In genomic region chr2:73897240-73897583, GRCh38 we compare ENCODE assay signal across 11 cellular contexts. TPM values are rescaled to one million over a fixed set of nuclear protein-coding genes. Genes with fewer than 3 reads are reported as not detected.
DNase-seq lines count a peak whose midpoint lies in the region; ATAC-seq and TF ChIP-seq lines count a peak whose summit lies in the region.
"Had no signal": no experiment of that assay in that cellular context is flagged by ENCODE, and none has a peak within 500 bp of the region (broad histone marks: within the 10 kb centered on the region; RNA-seq: fewer than 3 reads in every experiment).

No MANE protein-coding gene starts in this region.

- no peaks in the 10 kb centered on the region for H3K27me3 Mint-ChIP-seq in activated T-cell treated with anti-CD3 and anti-CD28 coated beads, Interleukin-2, amount 50 U/mL, for 24 hours
- peaks cover 2% of the 10 kb centered on the region for H3K27me3 Mint-ChIP-seq in activated naive CD8-positive, alpha-beta T cell treated with anti-CD3 and anti-CD28 coated beads, Interleukin-2, amount 50 U/mL, for 24 hours
- H3K27me3 Mint-ChIP-seq in type B pancreatic cell, result peaks cover 8% of the 10 kb centered on the region

- peak overlapping the region; percentile 90 for H3K27ac Mint-ChIP-seq in activated T-cell treated with anti-CD3 and anti-CD28 coated beads, Interleukin-2, amount 50 U/mL, for 24 hours
- peak overlapping the region; percentile 89 for H3K27ac Mint-ChIP-seq in activated naive CD8-positive, alpha-beta T cell treated with anti-CD3 and anti-CD28 coated beads, Interleukin-2, amount 50 U/mL, for 24 hours
- H3K27ac Mint-ChIP-seq in type B pancreatic cell, result no peak overlapping the region

- H3K36me3 Mint-ChIP-seq in activated T-cell treated with anti-CD3 and anti-CD28 coated beads, Interleukin-2, amount 50 U/mL, for 24 hours (ENCODE audit: low read depth), result no peaks in the 10 kb centered on the region
- no peaks in the 10 kb centered on the region for H3K36me3 Mint-ChIP-seq in activated naive CD8-positive, alpha-beta T cell treated with anti-CD3 and anti-CD28 coated beads, Interleukin-2, amount 50 U/mL, for 24 hours (ENCODE audit: low read depth)
- H3K36me3 Mint-ChIP-seq in type B pancreatic cell, result no peaks in the 10 kb centered on the region
- H3K36me3 Mint-ChIP-seq: activated naive CD4-positive, alpha-beta T cell treated with anti-CD3 and anti-CD28 coated beads, Interleukin-2, amount 50 U/mL, for 72 hours had no signal

- ATAC-seq in activated naive CD8-positive, alpha-beta T cell treated with anti-CD3 and anti-CD28 coated beads, Interleukin-2, amount 50 U/mL, for 24 hours, result no peak

- peaks cover 33% of the 10 kb centered on the region for H3K4me1 Mint-ChIP-seq in activated T-cell treated with anti-CD3 and anti-CD28 coated beads, Interleukin-2, amount 50 U/mL, for 24 hours (ENCODE audit: low read depth)
- peaks cover 35% of the 10 kb centered on the region for H3K4me1 Mint-ChIP-seq in activated naive CD8-positive, alpha-beta T cell treated with anti-CD3 and anti-CD28 coated beads, Interleukin-2, amount 50 U/mL, for 24 hours
- H3K4me1 Mint-ChIP-seq in type B pancreatic cell (ENCODE audit: unreplicated experiment), result peaks cover 9% of the 10 kb centered on the region

- no peaks in the 10 kb centered on the region for H3K9me3 Mint-ChIP-seq in activated T-cell treated with anti-CD3 and anti-CD28 coated beads, Interleukin-2, amount 50 U/mL, for 24 hours
- no peaks in the 10 kb centered on the region for H3K9me3 Mint-ChIP-seq in activated naive CD8-positive, alpha-beta T cell treated with anti-CD3 and anti-CD28 coated beads, Interleukin-2, amount 50 U/mL, for 24 hours
- no peaks in the 10 kb centered on the region for H3K9me3 Mint-ChIP-seq in type B pancreatic cell
- H3K9me3 Mint-ChIP-seq: activated naive CD4-positive, alpha-beta T cell treated with anti-CD3 and anti-CD28 coated beads, Interleukin-2, amount 50 U/mL, for 72 hours had no signal

- intact Hi-C loops in cardiac septum (cut with DNase I), result no loop called here

- no peak overlapping the region for H3K4me3 Mint-ChIP-seq in activated T-cell treated with anti-CD3 and anti-CD28 coated beads, Interleukin-2, amount 50 U/mL, for 24 hours
- no peak overlapping the region for H3K4me3 Mint-ChIP-seq in activated naive CD8-positive, alpha-beta T cell treated with anti-CD3 and anti-CD28 coated beads, Interleukin-2, amount 50 U/mL, for 24 hours
- H3K4me3 Mint-ChIP-seq in type B pancreatic cell, result no peak overlapping the region

- TF ChIP-seq CTCF in type B pancreatic cell (conservative IDR thresholded peaks at IDR 0.05), result no peak

- no peak for DNase-seq in activated T-cell treated with anti-CD3 and anti-CD28 coated beads, Interleukin-2, amount 50 U/mL, for 24 hours
- no peak for DNase-seq in activated T-cell treated with anti-CD3 and anti-CD28 coated beads for 4 hours
- DNase-seq in activated naive CD8-positive, alpha-beta T cell treated with anti-CD3 and anti-CD28 coated beads, Interleukin-2, amount 50 U/mL, for 24 hours, result no peak
- peak; percentile 48 for DNase-seq in myocyte (ENCODE audit: low read depth)
- DNase-seq in type B pancreatic cell (ENCODE audit: extremely low spot score, unreplicated experiment), result peak; percentile 37
- no peak for DNase-seq in stimulated activated CD4-positive, alpha-beta T cell treated with anti-CD3 and anti-CD28 coated beads, Interleukin-2, amount 100 ng/mL, for 24 hours
- no peak for DNase-seq in T-helper 9 cell
- no peak for DNase-seq in cardiac septum (ENCODE audit: low spot score)
- DNase-seq: DMS 273 treated with DMSO at 0.1 percent for 48 hours, MG63 had no signal

RNA-seq across cellular contexts. Expression of gene ACTG2, which starts 4.4 kb away (rescaled TPM):
- total RNA-seq in myocyte (1.2 TPM in 1 of 2 replicates, not detected in the other), type B pancreatic cell (ENCODE audit: low replicate concordance) (4.2 and 13.7 TPM in 2 replicates), cardiac septum (3.9 TPM)
- polyA plus RNA-seq in myocyte (2012), result 0.39 TPM

RNA-seq across cellular contexts. Expression of gene DGUOK, which starts 29.5 kb away (rescaled TPM):
- total RNA-seq in myocyte, result 38.8 and 44.6 TPM in 2 replicates
- polyA plus RNA-seq in myocyte (2012), result 81.7 TPM
- total RNA-seq in type B pancreatic cell (ENCODE audit: low replicate concordance), result 59.3 and 73.4 TPM in 2 replicates
- 23.7 TPM for total RNA-seq in cardiac septum

Comparison
In these comparisons a context has a peak if more than half of its experiments do, and no peak if none do; other contexts are left out.
1. DNase-seq: peak in myocyte (single experiment) and type B pancreatic cell (single experiment); none in activated T-cell treated with anti-CD3 and anti-CD28 coated beads, Interleukin-2, amount 50 U/mL, for 24 hours (single experiment), activated T-cell treated with anti-CD3 and anti-CD28 coated beads for 4 hours (single experiment), activated naive CD8-positive, alpha-beta T cell treated with anti-CD3 and anti-CD28 coated beads, Interleukin-2, amount 50 U/mL, for 24 hours (single experiment), stimulated activated CD4-positive, alpha-beta T cell treated with anti-CD3 and anti-CD28 coated beads, Interleukin-2, amount 100 ng/mL, for 24 hours (0 of 2), T-helper 9 cell (single experiment) and cardiac septum (single experiment).